Comparison of ENCODE assay signal across 1 cellular context in the genomic region with DNA sequence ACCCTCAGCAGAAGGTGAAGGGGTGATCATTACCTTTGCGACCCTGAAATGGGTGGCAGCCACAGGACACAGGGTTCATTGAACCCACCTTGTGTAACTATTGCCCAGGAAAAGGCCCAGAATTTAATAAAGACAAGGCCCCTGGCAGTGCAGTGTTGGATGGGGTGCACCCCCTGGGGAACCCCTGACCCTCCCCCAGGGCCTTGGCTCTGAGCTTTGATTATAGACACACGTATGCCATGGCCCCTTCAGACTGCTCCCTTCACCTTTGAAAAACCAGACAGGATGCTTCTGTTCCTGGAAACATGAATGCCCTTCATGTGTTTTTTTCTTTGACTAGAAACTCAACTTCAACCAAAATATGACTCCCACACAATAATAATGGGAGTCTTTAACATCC.
DNase-seq lines count a peak whose midpoint lies in the region; ATAC-seq and TF ChIP-seq lines count a peak whose summit lies in the region.
"Not testable (repeated sequence)": the region's sequence is repeated elsewhere in the genome, so short reads cannot be mapped to it uniquely, and the experiment has no call there.

No MANE protein-coding gene starts in this region.

- H3K9ac ChIP-seq in DND-41 (ENCODE audit: low read depth, low read length) = not testable (repeated sequence)

- not testable (repeated sequence) for H3K9me3 ChIP-seq in DND-41 (ENCODE audit: insufficient read depth, low read length, severe bottlenecking)

- H3K36me3 ChIP-seq in DND-41 (ENCODE audit: insufficient read depth, low read length) = not testable (repeated sequence)

- not testable (repeated sequence) for H3K27ac ChIP-seq in DND-41 (ENCODE audit: low read length)

- peak; percentile 78 for ATAC-seq in DND-41 (ENCODE audit: insufficient read depth, low read depth)

- not testable (repeated sequence) for H3K4me1 ChIP-seq in DND-41 (ENCODE audit: insufficient read depth, low read length)

- TF ChIP-seq CTCF in DND-41 (IDR thresholded peaks at IDR 0.05; ENCODE audit: borderline replicate concordance, extremely low read depth, low read length, poor library complexity, severe bottlenecking) = not testable (repeated sequence)

- H4K20me1 ChIP-seq in DND-41 (ENCODE audit: insufficient read depth, low read length) = not testable (repeated sequence)

- H2AFZ ChIP-seq in DND-41 (ENCODE audit: low read depth, low read length) = not testable (repeated sequence)

- DNase-seq in DND-41 = peak; percentile 71

- not testable (repeated sequence) for H3K4me2 ChIP-seq in DND-41 (ENCODE audit: insufficient read depth, low read length)

- not testable (repeated sequence) for H3K27me3 ChIP-seq in DND-41 (ENCODE audit: insufficient read depth, low read length, poor library complexity)

- not testable (repeated sequence) for H3K79me2 ChIP-seq in DND-41 (ENCODE audit: insufficient read depth, low read length)

- not testable (repeated sequence) for H3K4me3 ChIP-seq in DND-41 (ENCODE audit: low read depth in 1 of 2, low read length in 2 of 2)
